In the genomic region with DNA sequence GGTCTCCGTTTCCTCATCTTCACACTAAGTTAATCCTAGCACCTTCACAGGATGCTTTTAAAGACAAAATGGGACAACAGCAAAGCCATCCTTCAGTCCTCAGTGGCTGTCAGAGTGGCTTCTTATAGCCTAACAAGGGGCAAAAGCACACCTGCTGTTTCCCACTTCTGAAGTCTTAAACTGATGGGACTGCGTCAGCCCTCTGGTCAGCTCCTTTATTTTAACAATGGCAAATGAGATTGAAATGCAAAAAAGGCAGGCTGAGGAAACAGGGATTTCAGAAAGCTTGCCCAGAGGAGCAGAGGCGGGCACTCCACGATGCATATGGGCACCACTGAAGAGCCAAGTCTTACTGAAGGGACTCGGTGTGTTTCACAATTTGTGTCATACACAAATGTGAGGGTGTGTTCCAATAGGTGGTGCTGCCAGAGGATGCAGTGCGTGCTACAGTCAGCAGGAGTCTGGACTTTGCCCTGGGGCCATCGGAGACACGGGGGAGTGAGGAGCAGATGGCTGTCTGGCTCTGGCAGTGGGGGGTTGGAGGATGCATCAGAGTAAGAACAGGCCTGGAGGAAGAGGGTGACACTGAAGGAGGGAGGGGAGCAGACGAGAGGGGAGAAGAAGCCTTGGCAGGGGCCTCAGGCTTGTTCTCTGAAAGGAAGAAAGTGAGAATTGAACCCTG, we compare ENCODE assay signal across 16 cellular contexts. TPM values are rescaled to one million over a fixed set of nuclear protein-coding genes. Genes with fewer than 3 reads are reported as not detected.
DNase-seq lines count a peak whose midpoint lies in the region; ATAC-seq, FAIRE-seq and TF ChIP-seq lines count a peak whose summit lies in the region.
"Had no signal": no experiment of that assay in that cellular context is flagged by ENCODE, and none has a peak within 500 bp of the region (broad histone marks: within the 10 kb centered on the region; RNA-seq: fewer than 3 reads in every experiment).

No MANE protein-coding gene starts in this region.

- peak; percentile 3 for DNase-seq in NCI-H748 (lab: John Stamatoyannopoulos, UW; ENCODE audit: unreplicated experiment)
- DNase-seq in NCI-H748 treated with DMSO at 0.1 percent for 48 hours (lab: John Stamatoyannopoulos, UW) = no peak
- DNase-seq in OCI-M1 (lab: John Stamatoyannopoulos, UW) = peak; percentile 55
- peak; percentile 21 to 53 for DNase-seq in foreskin fibroblast
- peak; percentile 18 for DNase-seq in small intestine
- no peak for DNase-seq in H7
- no peak for DNase-seq in NK-92 treated with Interleukin-12 subunit alpha and Interleukin-12 subunit beta, amount 100 ng/mL, for 24 hours (lab: John Stamatoyannopoulos, UW)
- DNase-seq: activated CD8-positive, alpha-beta T cell treated with anti-CD3 and anti-CD28 coated beads, Interleukin-2, amount 10 ng/mL, durations not matched to agents 7 days and 5 days; NCI-H1092 treated with DMSO at 0.1 percent for 48 hours; Peyer's patch; stimulated activated CD4-positive, alpha-beta T cell treated with anti-CD3 and anti-CD28 coated beads, Interleukin-1b, Interleukin-23, amount 100 ng/mL, for 48 hours; T-helper 9 cell had no signal

- TF ChIP-seq CTCF in foreskin fibroblast (IDR thresholded peaks at IDR 0.05; ENCODE audit: low read depth, low read length) = no peak

- H3K4me3 ChIP-seq in foreskin fibroblast (ENCODE audit: low read depth in 1 of 2, low read length in 2 of 2) (no peak overlapping the region), small intestine (ENCODE audit: low read depth in 1 of 2, low read length in 2 of 2) (no peak overlapping the region), H7 (ENCODE audit: insufficient read depth, low read depth, low read length) (no peak overlapping the region)
- H3K4me3 ChIP-seq: A549, cardiac muscle cell, Peyer's patch had no signal

- H3K9me3 ChIP-seq in small intestine (ENCODE audit: control insufficient read depth, low read depth) = no peaks in the 10 kb centered on the region
- H3K9me3 ChIP-seq: A549, Peyer's patch had no signal

- no peak for ATAC-seq in HG03460 (IDR thresholded peaks at IDR 0.05; ENCODE audit: unreplicated experiment)
- ATAC-seq: activated CD8-positive, alpha-beta T cell treated with anti-CD3 and anti-CD28 coated beads, Interleukin-2, amount 10 ng/mL, durations not matched to agents 7 days and 5 days had no signal

- 26 to 44% (median 27%) methylated on average over 9 of the region's 9 CpGs for WGBS in small intestine, 3 donors

- H3K27me3 ChIP-seq in small intestine (ENCODE audit: control insufficient read depth in 2 of 2, insufficient read depth in 2 of 2, low read length in 2 of 2) (no peaks in the 10 kb centered on the region), H7 (ENCODE audit: control insufficient read depth, insufficient read depth, low read length) (no peaks in the 10 kb centered on the region)
- H3K27me3 ChIP-seq: cardiac muscle cell, Peyer's patch had no signal

- H3K4me1 ChIP-seq in small intestine (ENCODE audit: control insufficient read depth in 2 of 2, insufficient read depth in 1 of 2, low read depth in 1 of 2, low read length in 1 of 2) = no peaks in the 10 kb centered on the region
- H3K4me1 ChIP-seq: A549, Peyer's patch had no signal

- H3K27ac ChIP-seq in small intestine (ENCODE audit: low read depth in 1 of 2, low read length in 1 of 2) = no peak overlapping the region
- H3K27ac ChIP-seq: A549, cardiac muscle cell, Peyer's patch had no signal

- H3K36me3 ChIP-seq in small intestine (ENCODE audit: control insufficient read depth in 2 of 2, insufficient read depth in 2 of 2, low read length in 2 of 2) = no peaks in the 10 kb centered on the region
- no peaks in the 10 kb centered on the region for H3K36me3 ChIP-seq in H7 (replicated peaks; ENCODE audit: control insufficient read depth, insufficient read depth, low read length)
- H3K36me3 ChIP-seq: cardiac muscle cell, Peyer's patch had no signal

- no peak for FAIRE-seq in small intestine (lab: Jason Lieb, UNC)
- FAIRE-seq: A549, D721Med had no signal

RNA-seq across cellular contexts. Expression of a gene that starts 47.3 kb away (rescaled TPM):
- under 1 TPM in 2 of 3 donors, not detected in 1; under 0.01 to 0.31 TPM for polyA plus RNA-seq in small intestine
- 21.8 and 29.6 TPM in 2 replicates for total RNA-seq in H7 (2014; rRNA removed; shearing (Covaris generic))
- total RNA-seq: activated CD8-positive, alpha-beta T cell treated with anti-CD3 and anti-CD28 coated beads, Interleukin-2, amount 10 ng/mL, durations not matched to agents 7 days and 5 days had no signal

Comparison
In these comparisons a context has a peak if more than half of its experiments do, and no peak if none do; other contexts are left out.
1. DNase-seq: peak in NCI-H748 (single experiment), OCI-M1 (single experiment), foreskin fibroblast (2 of 2) and small intestine (single experiment); none in NCI-H748 treated with DMSO at 0.1 percent for 48 hours (single experiment), H7 (single experiment) and NK-92 treated with Interleukin-12 subunit alpha and Interleukin-12 subunit beta, amount 100 ng/mL, for 24 hours (single experiment).